Comparison of ENCODE assay signal across 20 cellular contexts in genomic region chr15:75170203-75170602, GRCh38.
"Had no signal": no experiment of that assay in that cellular context is flagged by ENCODE, and none has a peak within 500 bp of the region (broad histone marks: within the 10 kb centered on the region; RNA-seq: fewer than 3 reads in every experiment).

No MANE protein-coding gene starts in this region.

- DNase-seq: activated B cell treated with CpG ODN at 0.5 μM for 24 hours; activated CD4-positive, alpha-beta T cell treated with anti-CD3 and anti-CD28 coated beads for 1 hour; activated CD4-positive, alpha-beta T cell treated with anti-CD3 and anti-CD28 coated beads, Interleukin-2, amount 10 ng/mL, durations not matched to agents 24 days and 14 days; activated CD4-positive, alpha-beta T cell treated with anti-CD3 and anti-CD28 coated beads, Interleukin-2, amount 50 U/mL, for 48 hours; activated gamma-delta T cell treated with Interleukin-2 at 50 U/mL for 16 hours; activated naive CD4-positive, alpha-beta T cell treated with anti-CD3 and anti-CD28 coated beads, Interleukin-2, amount 10 ng/mL, durations not matched to agents 7 days and 5 days; activated naive CD8-positive, alpha-beta T cell treated with anti-CD3 and anti-CD28 coated beads for 36 hours; activated T-cell treated with anti-CD3 and anti-CD28 coated beads for 4 hours; activated T-cell treated with anti-CD3 and anti-CD28 coated beads, Interleukin-2, amount 50 U/mL, for 48 hours; brain microvascular endothelial cell; cerebellar nuclear complex; Karpas-422; NCI-H146; NCI-H187 treated with DMSO at 0.1 percent for 48 hours; NCI-H2081 treated with DMSO at 0.1 percent for 48 hours; NCI-H524; Right ventricle myocardium superior; T-helper 17 cell; T-helper 9 cell had no signal

- H3K9me3 Mint-ChIP-seq: activated naive CD8-positive, alpha-beta T cell treated with anti-CD3 and anti-CD28 coated beads for 36 hours had no signal

- H3K4me3 Mint-ChIP-seq: activated B cell treated with CpG ODN at 0.5 μM for 24 hours; activated naive CD4-positive, alpha-beta T cell treated with anti-CD3 and anti-CD28 coated beads, Interleukin-2, amount 10 ng/mL, durations not matched to agents 7 days and 5 days; activated naive CD8-positive, alpha-beta T cell treated with anti-CD3 and anti-CD28 coated beads for 36 hours; T-helper 17 cell had no signal

- H3K36me3 ChIP-seq: brain microvascular endothelial cell, SJSA1 had no signal

- H3K27ac Mint-ChIP-seq: activated B cell treated with CpG ODN at 0.5 μM for 24 hours; activated CD4-positive, alpha-beta T cell treated with anti-CD3 and anti-CD28 coated beads, Interleukin-2, amount 10 ng/mL, durations not matched to agents 24 days and 14 days; activated naive CD4-positive, alpha-beta T cell treated with anti-CD3 and anti-CD28 coated beads, Interleukin-2, amount 10 ng/mL, durations not matched to agents 7 days and 5 days; activated naive CD8-positive, alpha-beta T cell treated with anti-CD3 and anti-CD28 coated beads for 36 hours; T-helper 17 cell had no signal

- H3K4me1 Mint-ChIP-seq: activated B cell treated with CpG ODN at 0.5 μM for 24 hours had no signal

- H3K4me3 ChIP-seq: SJSA1 had no signal

- H3K27me3 ChIP-seq: brain microvascular endothelial cell, SJSA1 had no signal

- H3K27ac ChIP-seq: brain microvascular endothelial cell had no signal

- ATAC-seq: T-helper 17 cell had no signal

- H3K36me3 Mint-ChIP-seq: activated naive CD4-positive, alpha-beta T cell treated with anti-CD3 and anti-CD28 coated beads, Interleukin-2, amount 10 ng/mL, durations not matched to agents 7 days and 5 days; activated naive CD8-positive, alpha-beta T cell treated with anti-CD3 and anti-CD28 coated beads for 36 hours had no signal

- H3K9me3 ChIP-seq: SJSA1 had no signal
